In the genomic region with DNA sequence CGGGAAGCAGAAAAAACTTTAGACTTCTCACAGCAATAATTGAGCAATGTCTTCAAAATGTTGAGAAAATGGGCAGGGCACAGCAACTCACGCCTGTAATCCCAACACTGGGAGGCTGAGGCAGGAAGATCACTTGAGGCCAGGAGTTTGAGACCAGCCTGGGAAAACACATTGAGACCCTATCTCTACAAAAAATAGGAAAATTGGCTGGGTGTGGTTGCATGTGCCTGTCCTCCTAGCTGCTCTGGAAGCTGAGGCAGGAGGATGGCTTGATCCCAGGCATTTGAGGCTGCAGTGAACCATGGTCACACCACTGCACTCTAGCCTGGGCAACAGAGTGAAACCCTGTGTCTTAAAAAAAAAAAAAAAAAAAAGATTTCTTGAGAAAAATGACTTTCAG, we compare ENCODE assay signal across 7 cellular contexts.
"Had no signal": no experiment of that assay in that cellular context is flagged by ENCODE, and none has a peak within 500 bp of the region (broad histone marks: within the 10 kb centered on the region; RNA-seq: fewer than 3 reads in every experiment).

No MANE protein-coding gene starts in this region.

- DNase-seq: IMR-90, KBM-7, KG1 had no signal

- ATAC-seq: HepG2 had no signal

- H3K27me3 Mint-ChIP-seq: IgD-negative memory B cell had no signal

- H3K27ac ChIP-seq: HL-60 had no signal

- FAIRE-seq: HepG2, HTR-8/SVneo had no signal
